Comparison of ENCODE assay signal across 32 cellular contexts in the genomic region with DNA sequence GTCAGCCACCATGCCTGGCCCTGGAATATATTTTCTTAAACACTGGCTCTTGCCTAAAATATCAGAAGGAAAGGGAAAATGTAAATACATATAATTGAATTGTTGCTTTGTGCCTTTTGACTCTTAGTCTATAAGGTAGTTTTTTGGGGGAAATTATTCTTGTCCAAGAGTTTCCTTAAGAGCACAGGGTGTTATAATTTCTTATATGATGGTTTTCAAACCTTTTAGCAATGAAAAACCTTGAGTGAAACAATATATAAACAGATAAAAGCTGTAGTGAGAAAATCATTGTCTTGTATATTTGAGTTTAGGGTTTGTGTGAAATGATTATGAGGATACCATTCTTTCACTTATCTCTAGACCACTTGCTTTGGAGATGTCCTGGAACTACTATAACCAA.
"Had no signal": no experiment of that assay in that cellular context is flagged by ENCODE, and none has a peak within 500 bp of the region (broad histone marks: within the 10 kb centered on the region; RNA-seq: fewer than 3 reads in every experiment).

No MANE protein-coding gene starts in this region.

- H3K27ac ChIP-seq: neural progenitor cell, ovary, parathyroid adenoma, psoas muscle, skin epidermis, spleen, suprapubic skin, testis, transverse colon, upper lobe of right lung, uterus had no signal

- H3K9me3 ChIP-seq: ovary, psoas muscle, spleen, suprapubic skin, testis, tibial artery, transverse colon, upper lobe of right lung, uterus had no signal

- DNase-seq: naive thymus-derived CD8-positive, alpha-beta T cell; nephron progenitor cell; occipital lobe; ovary; posterior cingulate gyrus; psoas muscle; spleen; stimulated activated CD4-positive, alpha-beta T cell treated with anti-CD3 and anti-CD28 coated beads, Interleukin-12 subunit alpha, Interleukin-12 subunit beta, amount 100 ng/mL, for 4 hours; stimulated activated CD4-positive, alpha-beta T cell treated with anti-CD3 and anti-CD28 coated beads, Interleukin-1b, Interleukin-23, amount 100 ng/mL, for 48 hours; stimulated activated CD4-positive, alpha-beta T cell treated with anti-CD3 and anti-CD28 coated beads, Interleukin-4, amount 100 ng/mL, for 1 hour; stimulated activated CD4-positive, alpha-beta T cell treated with anti-CD3 and anti-CD28 coated beads, Interleukin-4, amount 100 ng/mL, for 4 hours; stimulated activated CD8-positive, alpha-beta memory T cell treated with anti-CD3 and anti-CD28 coated beads, Interleukin-4, amount 100 ng/mL, for 48 hours; stimulated activated naive CD4-positive, alpha-beta T cell; stimulated activated naive CD8-positive, alpha-beta T cell treated with anti-CD3 and anti-CD28 coated beads, Interleukin-15, amount 100 ng/mL, for 72 hours; stimulated activated naive CD8-positive, alpha-beta T cell treated with anti-CD3 and anti-CD28 coated beads, Interleukin-15, Interleukin-2, amounts not matched to agents 100 U/mL and 50 U/mL, for 24 hours; substantia nigra; testis; tibial artery; transverse colon; upper lobe of right lung; uterus had no signal

- H3K27me3 Mint-ChIP-seq: naive thymus-derived CD8-positive, alpha-beta T cell; natural killer cell treated with Interleukin-12 subunit alpha and Interleukin-12 subunit beta and Interleukin-15 and Interleukin-18, amount 100 ng/mL, for 72 hours; progenitor cell of endocrine pancreas; stimulated activated memory B cell treated with anti-CD40 and anti-IgM and Interleukin-4, amounts not matched to agents 10 μg/mL and 1 μg/mL and 100 μg/mL, for 72 hours; stimulated activated naive CD8-positive, alpha-beta T cell treated with anti-CD3 and anti-CD28 coated beads, Interleukin-15, amount 100 ng/mL, for 72 hours; type B pancreatic cell had no signal

- H3K4me1 ChIP-seq: neural progenitor cell, parathyroid adenoma, psoas muscle, transverse colon, uterus had no signal

- H3K4me1 Mint-ChIP-seq: stimulated activated memory B cell treated with anti-CD40 and anti-IgM and Interleukin-4, amounts not matched to agents 10 μg/mL and 1 μg/mL and 100 μg/mL, for 72 hours; stimulated activated naive CD8-positive, alpha-beta T cell treated with anti-CD3 and anti-CD28 coated beads, Interleukin-15, amount 100 ng/mL, for 72 hours had no signal

- H3K4me3 Mint-ChIP-seq: naive thymus-derived CD8-positive, alpha-beta T cell; natural killer cell treated with Interleukin-12 subunit alpha and Interleukin-12 subunit beta and Interleukin-15 and Interleukin-18, amount 100 ng/mL, for 72 hours; nephron progenitor cell; neural progenitor cell; stimulated activated memory B cell treated with anti-CD40 and anti-IgM and Interleukin-4, amounts not matched to agents 10 μg/mL and 1 μg/mL and 100 μg/mL, for 72 hours; stimulated activated naive CD8-positive, alpha-beta T cell treated with anti-CD3 and anti-CD28 coated beads, Interleukin-15, amount 100 ng/mL, for 72 hours; type B pancreatic cell had no signal

- H3K27ac Mint-ChIP-seq: natural killer cell treated with Interleukin-12 subunit alpha and Interleukin-12 subunit beta and Interleukin-15 and Interleukin-18, amount 100 ng/mL, for 72 hours; nephron progenitor cell; neural progenitor cell; progenitor cell of endocrine pancreas; stimulated activated memory B cell treated with anti-CD40 and anti-IgM and Interleukin-4, amounts not matched to agents 10 μg/mL and 1 μg/mL and 100 μg/mL, for 72 hours; type B pancreatic cell had no signal

- H3K4me3 ChIP-seq: neural progenitor cell, ovary, psoas muscle, skin epidermis, smooth muscle cell, spleen, suprapubic skin, testis, tibial artery, transverse colon, upper lobe of right lung, uterus had no signal

- H3K9me3 Mint-ChIP-seq: naive thymus-derived CD8-positive, alpha-beta T cell; natural killer cell treated with Interleukin-12 subunit alpha and Interleukin-12 subunit beta and Interleukin-15 and Interleukin-18, amount 100 ng/mL, for 72 hours; nephron progenitor cell; neural progenitor cell; stimulated activated memory B cell treated with anti-CD40 and anti-IgM and Interleukin-4, amounts not matched to agents 10 μg/mL and 1 μg/mL and 100 μg/mL, for 72 hours; stimulated activated naive CD8-positive, alpha-beta T cell treated with anti-CD3 and anti-CD28 coated beads, Interleukin-15, amount 100 ng/mL, for 72 hours; type B pancreatic cell had no signal

- ATAC-seq: naive thymus-derived CD8-positive, alpha-beta T cell; natural killer cell treated with Interleukin-12 subunit alpha and Interleukin-12 subunit beta and Interleukin-15 and Interleukin-18, amount 100 ng/mL, for 72 hours; psoas muscle; right cardiac atrium; sciatic nerve; stimulated activated memory B cell treated with anti-CD40 and anti-IgM and Interleukin-4, amounts not matched to agents 10 μg/mL and 1 μg/mL and 100 μg/mL, for 72 hours; stimulated activated naive CD8-positive, alpha-beta T cell treated with anti-CD3 and anti-CD28 coated beads, Interleukin-15, amount 100 ng/mL, for 72 hours; stimulated activated naive CD8-positive, alpha-beta T cell treated with anti-CD3 and anti-CD28 coated beads, Interleukin-15, Interleukin-2, amounts not matched to agents 100 U/mL and 50 U/mL, for 24 hours; upper lobe of right lung had no signal

- H3K36me3 ChIP-seq: ovary, uterus had no signal

- H3K27me3 ChIP-seq: neural progenitor cell, ovary, spleen, suprapubic skin, testis, tibial artery, transverse colon, upper lobe of right lung, uterus had no signal
